In genomic region chr17:65547253-65547670, GRCh38 we compare ENCODE assay signal across 1 cellular context.
A peak's percentile ranks its signal among the peaks of the same experiment; 100 is the strongest.
TF ChIP-seq lines count a peak whose summit lies in the region.

No MANE protein-coding gene starts in this region.

TF ChIP-seq in HepG2, 621 proteins besides CTCF, POLR2A, EP300 and RAD21 (continued from another document and continues in another):
- TF ChIP-seq NFAT5 (CRISPR knock-in tag; IDR thresholded peaks at IDR 0.05) (no peak), ESRRA (CRISPR knock-in tag; IDR thresholded peaks at IDR 0.05; ENCODE audit: low read depth) (peak; percentile 53; the same call in 1 of the 2 replicates), SMAD1 (CRISPR knock-in tag; IDR thresholded peaks at IDR 0.05; ENCODE audit: borderline replicate concordance, low read depth) (no peak), SRF (IDR thresholded peaks at IDR 0.05; ENCODE audit: low read depth, low read length) (no peak), FIP1L1 (IDR thresholded peaks at IDR 0.05; ENCODE audit: borderline replicate concordance, insufficient read depth, low read depth, low read length) (no peak), TEAD3 (CRISPR knock-in tag; optimal IDR thresholded peaks at IDR 0.05; ENCODE audit: borderline replicate concordance) (peak; percentile 41), CENPX (CRISPR knock-in tag; IDR thresholded peaks at IDR 0.05) (no peak), ZBTB46 (CRISPR knock-in tag; IDR thresholded peaks at IDR 0.05; ENCODE audit: borderline replicate concordance) (no peak), TOPORS (CRISPR knock-in tag; IDR thresholded peaks at IDR 0.05) (no peak), ZFX (CRISPR knock-in tag; IDR thresholded peaks at IDR 0.05; ENCODE audit: low read depth) (peak; percentile 72), CREM (IDR thresholded peaks at IDR 0.05) (peak; percentile 46; the same call in 1 of the 2 replicates), CREM (CRISPR knock-in tag; IDR thresholded peaks at IDR 0.05) (no peak), ZNF563 (CRISPR knock-in tag; IDR thresholded peaks at IDR 0.05) (no peak), SNAPC2 (CRISPR knock-in tag; IDR thresholded peaks at IDR 0.05) (no peak), ZNF253 (CRISPR knock-in tag; IDR thresholded peaks at IDR 0.05; ENCODE audit: borderline replicate concordance) (no peak), ZNF576 (CRISPR knock-in tag; IDR thresholded peaks at IDR 0.05) (no peak), SIN3B (IDR thresholded peaks at IDR 0.05; ENCODE audit: low read length) (no peak), PLSCR1 (CRISPR knock-in tag; IDR thresholded peaks at IDR 0.05; ENCODE audit: borderline replicate concordance) (no peak), SNAPC4 (CRISPR knock-in tag; IDR thresholded peaks at IDR 0.05) (no peak), SMAD3 (CRISPR knock-in tag; IDR thresholded peaks at IDR 0.05) (0 out of 2 replicates have a peak, but pooled peaks have one; percentile 10), ZFY (CRISPR knock-in tag; IDR thresholded peaks at IDR 0.05) (peak; percentile 76), ZNF639 (CRISPR knock-in tag; conservative IDR thresholded peaks at IDR 0.05) (0 out of 2 replicates have a peak, but pooled peaks have one; percentile 16), LCORL (IDR thresholded peaks at IDR 0.05) (no peak), LCORL (CRISPR knock-in tag; IDR thresholded peaks at IDR 0.05) (no peak), ZNF138 (CRISPR knock-in tag; IDR thresholded peaks at IDR 0.05; ENCODE audit: low read depth) (no peak), CREB1 (IDR thresholded peaks at IDR 0.05) (no peak), CREB1 (CRISPR knock-in tag; IDR thresholded peaks at IDR 0.05) (no peak), PHF21A (CRISPR knock-in tag; IDR thresholded peaks at IDR 0.05) (peak; percentile 79), HMG20A (CRISPR knock-in tag; IDR thresholded peaks at IDR 0.05; ENCODE audit: borderline replicate concordance) (peak; percentile 51; the same call in 1 of the 2 replicates), KDM5A (IDR thresholded peaks at IDR 0.05; ENCODE audit: borderline replicate concordance, low read length) (no peak), PATZ1 (CRISPR knock-in tag; IDR thresholded peaks at IDR 0.05) (peak; percentile 47; the same call in 1 of the 2 replicates), HOXD1 (CRISPR knock-in tag; IDR thresholded peaks at IDR 0.05) (0 out of 2 replicates have a peak, but pooled peaks have one; percentile 24), ZNF644 (CRISPR knock-in tag; IDR thresholded peaks at IDR 0.05; ENCODE audit: low read depth) (peak; percentile 46; the same call in 1 of the 2 replicates), SPEN (CRISPR knock-in tag; IDR thresholded peaks at IDR 0.05; ENCODE audit: low read depth) (peak; percentile 65; the same call in 1 of the 2 replicates), NCOA1 (CRISPR knock-in tag; IDR thresholded peaks at IDR 0.05) (no peak), CSRNP1 (CRISPR knock-in tag; IDR thresholded peaks at IDR 0.05) (no peak), HDAC6 (IDR thresholded peaks at IDR 0.05; ENCODE audit: low read depth, low read length) (no peak), ZNF574 (CRISPR knock-in tag; IDR thresholded peaks at IDR 0.05) (peak; percentile 41; the same call in 1 of the 2 replicates), ZNF17 (CRISPR knock-in tag; IDR thresholded peaks at IDR 0.05) (no peak), ZNF101 (CRISPR knock-in tag; IDR thresholded peaks at IDR 0.05; ENCODE audit: borderline replicate concordance, low read depth) (no peak)
